ENCODE assay signal across 14 cellular contexts in genomic region chr2:234304945-234305344, GRCh38.
DNase-seq lines count a peak whose midpoint lies in the region; ATAC-seq and TF ChIP-seq lines count a peak whose summit lies in the region.
"Had no signal": no experiment of that assay in that cellular context is flagged by ENCODE, and none has a peak within 500 bp of the region (broad histone marks: within the 10 kb centered on the region; RNA-seq: fewer than 3 reads in every experiment).

No MANE protein-coding gene starts in this region.

- peaks cover 43% of the 10 kb centered on the region for H3K4me1 Mint-ChIP-seq in T-helper 17 cell
- peaks cover 70% of the 10 kb centered on the region for H3K4me1 Mint-ChIP-seq in activated naive CD8-positive, alpha-beta T cell treated with anti-CD3 and anti-CD28 coated beads, Interleukin-2, amount 50 U/mL, for 24 hours

- H3K4me1 ChIP-seq in HEK293 (ENCODE audit: control insufficient read depth, insufficient read depth, low read length) (no peaks in the 10 kb centered on the region), colonic mucosa (no peaks in the 10 kb centered on the region)
- H3K4me1 ChIP-seq: psoas muscle had no signal

- H3K9me3 ChIP-seq in HEK293 (ENCODE audit: control insufficient read depth, insufficient read depth, low read depth, low read length) (no peaks in the 10 kb centered on the region), T-helper 17 cell (ENCODE audit: control insufficient read depth, low read length, poor library complexity, severe bottlenecking) (no peaks in the 10 kb centered on the region), colonic mucosa (no peaks in the 10 kb centered on the region)
- H3K9me3 ChIP-seq: psoas muscle, SJCRH30 had no signal

- H3K27me3 Mint-ChIP-seq in T-helper 17 cell: no peaks in the 10 kb centered on the region
- no peaks in the 10 kb centered on the region for H3K27me3 Mint-ChIP-seq in activated naive CD8-positive, alpha-beta T cell treated with anti-CD3 and anti-CD28 coated beads, Interleukin-2, amount 50 U/mL, for 24 hours

- no peaks in the 10 kb centered on the region for H3K36me3 ChIP-seq in HEK293 (ENCODE audit: control insufficient read depth in 2 of 2, insufficient read depth in 1 of 2, low read length in 2 of 2)
- H3K36me3 ChIP-seq in colonic mucosa: no peaks in the 10 kb centered on the region
- H3K36me3 ChIP-seq: SJCRH30 had no signal

- DNase-seq in A172 (ENCODE audit: low spot score): peak; percentile 46
- no peak for DNase-seq in T-helper 17 cell
- peak; percentile 45 to 66 for DNase-seq in foreskin fibroblast
- no peak for DNase-seq in colonic mucosa
- DNase-seq in NCI-H146 (lab: John Stamatoyannopoulos, UW): no peak
- DNase-seq in NCI-H748 treated with DMSO at 0.1 percent for 48 hours (lab: John Stamatoyannopoulos, UW): no peak
- no peak for DNase-seq in activated naive CD8-positive, alpha-beta T cell treated with anti-CD3 and anti-CD28 coated beads, Interleukin-2, amount 50 U/mL, for 24 hours
- DNase-seq: GOT3, NCI-H345, psoas muscle, SJCRH30, substantia nigra had no signal

- TF ChIP-seq CTCF in HEK293 (tag by site-specific recombination; IDR thresholded peaks at IDR 0.05) (no peak), foreskin fibroblast (IDR thresholded peaks at IDR 0.05; ENCODE audit: low read depth, low read length) (no peak), colonic mucosa (IDR thresholded peaks at IDR 0.05) (no peak)

- no peaks in the 10 kb centered on the region for H3K36me3 Mint-ChIP-seq in T-helper 17 cell (ENCODE audit: low read depth)
- peaks cover 13% of the 10 kb centered on the region for H3K36me3 Mint-ChIP-seq in activated naive CD8-positive, alpha-beta T cell treated with anti-CD3 and anti-CD28 coated beads, Interleukin-2, amount 50 U/mL, for 24 hours (ENCODE audit: low read depth)

- CTCF ChIA-PET in HEK293 (lab: Yijun Ruan, JAX): interaction anchor here (0.6 kb wide), 1 partner anchor 11 kb away, joined by 3 read pairs; no protein-coding TSS in a partner anchor

- peaks cover 8% of the 10 kb centered on the region for H3K9me3 Mint-ChIP-seq in activated naive CD8-positive, alpha-beta T cell treated with anti-CD3 and anti-CD28 coated beads, Interleukin-2, amount 50 U/mL, for 24 hours

- no peak overlapping the region for H3K27ac ChIP-seq in HEK293 (ENCODE audit: extremely low read depth, low read depth, low read length)
- H3K27ac ChIP-seq in colonic mucosa: no peak overlapping the region
- H3K27ac ChIP-seq: psoas muscle, SJCRH30 had no signal

- POLR2A ChIA-PET in HEK293 (lab: Yijun Ruan, JAX): interaction anchor here (0.7 kb wide), 1 partner anchor 22 kb away, joined by 3 read pairs; no protein-coding TSS in a partner anchor

- no peak for ATAC-seq in T-helper 17 cell
- no peak for ATAC-seq in activated naive CD8-positive, alpha-beta T cell treated with anti-CD3 and anti-CD28 coated beads, Interleukin-2, amount 50 U/mL, for 24 hours
- ATAC-seq: psoas muscle had no signal

- no peak overlapping the region for H3K4me3 Mint-ChIP-seq in T-helper 17 cell
- H3K4me3 Mint-ChIP-seq in activated naive CD8-positive, alpha-beta T cell treated with anti-CD3 and anti-CD28 coated beads, Interleukin-2, amount 50 U/mL, for 24 hours: no peak overlapping the region

- H3K27me3 ChIP-seq in colonic mucosa: no peaks in the 10 kb centered on the region
- H3K27me3 ChIP-seq: SJCRH30 had no signal

- H3K4me3 ChIP-seq in HEK293 (ENCODE audit: low read depth, low read length): no peak overlapping the region
- no peak overlapping the region for H3K4me3 ChIP-seq in foreskin fibroblast (ENCODE audit: low read depth in 1 of 2, low read length in 2 of 2)
- no peak overlapping the region for H3K4me3 ChIP-seq in colonic mucosa
- H3K4me3 ChIP-seq: psoas muscle, SJCRH30 had no signal

- intact Hi-C loops in colonic mucosa (cut with DNase I): no loop called here

- no peak overlapping the region for H3K9ac ChIP-seq in colonic mucosa (ENCODE audit: low read depth in 2 of 2, low read length in 2 of 2)

- H3K27ac Mint-ChIP-seq in T-helper 17 cell: peak overlapping the region; percentile 72
- H3K27ac Mint-ChIP-seq in activated naive CD8-positive, alpha-beta T cell treated with anti-CD3 and anti-CD28 coated beads, Interleukin-2, amount 50 U/mL, for 24 hours: no peak overlapping the region
- H3K27ac Mint-ChIP-seq: activated T-helper 2 cell treated with anti-CD3 and anti-CD28 coated beads, Interferon-gamma antibody, Interleukin-2, Interleukin-4, amounts not matched to agents 10 μg/mL and 5 μg/mL and 100 μg/mL, durations not matched to agents 14 hours and 24 hours and 36 hours had no signal

TF ChIP-seq in HEK293, 187 proteins besides CTCF, POLR2A, EP300 and RAD21:
- TF ChIP-seq PRDM10 (tag by site-specific recombination; IDR thresholded peaks at IDR 0.05) (peak; percentile 41; the same call in 1 of the 2 replicates), ZNF239 (tag by site-specific recombination; IDR thresholded peaks at IDR 0.05) (no peak), ZFHX2 (tag by site-specific recombination; conservative IDR thresholded peaks at IDR 0.05) (no peak), ZBTB21 (tag by site-specific recombination; IDR thresholded peaks at IDR 0.05) (no peak), ZNF221 (tag by site-specific recombination; IDR thresholded peaks at IDR 0.05; ENCODE audit: borderline replicate concordance) (no peak), SETDB1 (IDR thresholded peaks at IDR 0.05; ENCODE audit: insufficient read length, low read length) (no peak), ZSCAN30 (tag by site-specific recombination; IDR thresholded peaks at IDR 0.05) (no peak), ZNF660 (tag by site-specific recombination; IDR thresholded peaks at IDR 0.05) (no peak), MEIS1 (CRISPR knock-in tag; IDR thresholded peaks at IDR 0.05; ENCODE audit: borderline replicate concordance) (no peak)

Comparison
In these comparisons a context has a peak if more than half of its experiments do, and no peak if none do; other contexts are left out.
1. DNase-seq: peak in A172 (single experiment) and foreskin fibroblast (2 of 2); none in T-helper 17 cell (0 of 3), colonic mucosa (single experiment), NCI-H146 (single experiment), NCI-H748 treated with DMSO at 0.1 percent for 48 hours (single experiment) and activated naive CD8-positive, alpha-beta T cell treated with anti-CD3 and anti-CD28 coated beads, Interleukin-2, amount 50 U/mL, for 24 hours (single experiment).